34 cellular contexts compared by ENCODE assay signal in the genomic region with DNA sequence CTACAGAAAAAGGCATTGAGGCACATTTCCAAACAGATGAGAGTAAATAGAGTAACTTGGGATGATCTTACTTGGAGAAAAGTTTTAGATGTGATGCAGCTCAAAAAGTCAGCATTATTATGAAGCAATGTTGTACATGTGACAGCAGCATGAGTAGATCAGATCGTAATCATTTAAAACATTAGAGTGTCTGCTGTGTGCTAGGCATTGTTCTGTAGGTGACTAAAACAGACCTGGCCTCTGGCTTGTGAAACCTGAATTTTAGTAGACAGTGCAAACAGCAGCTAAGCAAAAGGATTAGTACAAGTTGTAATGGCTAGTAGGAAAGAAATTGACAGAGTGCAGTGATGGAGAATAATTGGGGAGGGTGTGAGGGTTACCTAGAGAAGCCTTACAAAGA. TPM values are rescaled to one million over a fixed set of nuclear protein-coding genes. Genes with fewer than 3 reads are reported as not detected.
DNase-seq lines count a peak whose midpoint lies in the region; ATAC-seq, FAIRE-seq and TF ChIP-seq lines count a peak whose summit lies in the region.
"Had no signal": no experiment of that assay in that cellular context is flagged by ENCODE, and none has a peak within 500 bp of the region (broad histone marks: within the 10 kb centered on the region; RNA-seq: fewer than 3 reads in every experiment).

No MANE protein-coding gene starts in this region.

- peak overlapping the region; percentile 11 for H3K27ac Mint-ChIP-seq in stimulated activated memory B cell treated with anti-CD40 and anti-IgM and Interleukin-4, amounts not matched to agents 10 μg/mL and 1 μg/mL and 100 μg/mL, for 72 hours
- H3K27ac Mint-ChIP-seq: activated CD8-positive, alpha-beta T cell treated with anti-CD3 and anti-CD28 coated beads, Interleukin-2, amount 10 ng/mL, durations not matched to agents 7 days and 5 days; stimulated activated naive CD8-positive, alpha-beta T cell treated with anti-CD3 and anti-CD28 coated beads, Interleukin-15, Interleukin-2, amounts not matched to agents 100 ng/mL and 50 ng/mL, for 24 hours; T-helper 2 cell treated with Interferon-gamma antibody and Interleukin-4, amounts not matched to agents 5 μg/mL and 100 μg/mL, for 36 hours had no signal

- DNase-seq in GM18507 (ENCODE audit: extremely low spot score, insufficient read length, low read depth) (no peak), RWPE2 (ENCODE audit: low spot score) (no peak), caudate nucleus (lab: John Stamatoyannopoulos, UW) (no peak), psoas muscle (no peak)
- DNase-seq: ACHN; activated CD4-positive, alpha-beta T cell treated with anti-CD3 and anti-CD28 coated beads for 4 hours; activated CD8-positive, alpha-beta T cell treated with anti-CD3 and anti-CD28 coated beads, Interleukin-2, amount 10 ng/mL, durations not matched to agents 7 days and 5 days; activated naive CD4-positive, alpha-beta T cell treated with anti-CD3 and anti-CD28 coated beads, Interleukin-2, amount 50 U/mL, for 16 hours; amniotic stem cell; BE2C; colonic mucosa; COR-L47; DMS53; effector memory CD4-positive, alpha-beta T cell; foreskin fibroblast; GOT3; heart left ventricle; islet precursor cell; left ventricle myocardium inferior; NCI-H1417 treated with DMSO at 0.1 percent for 48 hours; NCI-H2081 treated with DMSO at 0.1 percent for 48 hours; NCI-H226; NCI-H526 treated with DMSO at 0.1 percent for 48 hours; Right ventricle myocardium superior; uterus had no signal

- peaks cover 3% of the 10 kb centered on the region for H3K9me3 Mint-ChIP-seq in stimulated activated memory B cell treated with anti-CD40 and anti-IgM and Interleukin-4, amounts not matched to agents 10 μg/mL and 1 μg/mL and 100 μg/mL, for 72 hours
- H3K9me3 Mint-ChIP-seq: stimulated activated naive CD8-positive, alpha-beta T cell treated with anti-CD3 and anti-CD28 coated beads, Interleukin-15, Interleukin-2, amounts not matched to agents 100 ng/mL and 50 ng/mL, for 24 hours; T-helper 2 cell treated with Interferon-gamma antibody and Interleukin-4, amounts not matched to agents 5 μg/mL and 100 μg/mL, for 36 hours had no signal

- ATAC-seq in RWPE2 (ENCODE audit: low read depth) (peak; percentile 68), GM18909 (IDR thresholded peaks at IDR 0.05; ENCODE audit: poor library complexity, unreplicated experiment) (no peak), psoas muscle (no peak)
- ATAC-seq in stimulated activated memory B cell treated with anti-CD40 and anti-IgM and Interleukin-4, amounts not matched to agents 10 μg/mL and 1 μg/mL and 100 μg/mL, for 72 hours: no peak
- ATAC-seq: activated CD8-positive, alpha-beta T cell treated with anti-CD3 and anti-CD28 coated beads, Interleukin-2, amount 10 ng/mL, durations not matched to agents 7 days and 5 days; heart left ventricle had no signal

- H3K4me3 ChIP-seq in RWPE2 (ENCODE audit: severe bottlenecking) (no peak overlapping the region), psoas muscle (no peak overlapping the region)
- H3K4me3 ChIP-seq: colonic mucosa, esophagus muscularis mucosa, heart left ventricle, left ventricle myocardium inferior, skin epidermis, uterus had no signal

- H3K4me3 Mint-ChIP-seq in stimulated activated memory B cell treated with anti-CD40 and anti-IgM and Interleukin-4, amounts not matched to agents 10 μg/mL and 1 μg/mL and 100 μg/mL, for 72 hours: no peak overlapping the region
- H3K4me3 Mint-ChIP-seq: activated CD8-positive, alpha-beta T cell treated with anti-CD3 and anti-CD28 coated beads, Interleukin-2, amount 10 ng/mL, durations not matched to agents 7 days and 5 days; stimulated activated naive CD8-positive, alpha-beta T cell treated with anti-CD3 and anti-CD28 coated beads, Interleukin-15, Interleukin-2, amounts not matched to agents 100 ng/mL and 50 ng/mL, for 24 hours; T-helper 2 cell treated with Interferon-gamma antibody and Interleukin-4, amounts not matched to agents 5 μg/mL and 100 μg/mL, for 36 hours had no signal

- peaks cover 34% of the 10 kb centered on the region for H3K36me3 Mint-ChIP-seq in stimulated activated memory B cell treated with anti-CD40 and anti-IgM and Interleukin-4, amounts not matched to agents 10 μg/mL and 1 μg/mL and 100 μg/mL, for 72 hours

- H3K4me1 ChIP-seq in RWPE2 (ENCODE audit: insufficient read depth, poor library complexity, severe bottlenecking) (peaks cover 5% of the 10 kb centered on the region), psoas muscle (peaks cover 35% of the 10 kb centered on the region)
- H3K4me1 ChIP-seq: BE2C, colonic mucosa, parathyroid adenoma, uterus had no signal

- H3K4me1 Mint-ChIP-seq in stimulated activated memory B cell treated with anti-CD40 and anti-IgM and Interleukin-4, amounts not matched to agents 10 μg/mL and 1 μg/mL and 100 μg/mL, for 72 hours: peaks cover 65% of the 10 kb centered on the region

- 99 to 100% (median 100%) methylated on average over 1 of the region's 1 CpG for WGBS in psoas muscle, 3 donors

- peak; percentile 53 for FAIRE-seq in GM18507 (lab: Jason Lieb, UNC)

- H3K27me3 ChIP-seq in RWPE2 (ENCODE audit: insufficient read depth, poor library complexity, severe bottlenecking) (no peaks in the 10 kb centered on the region), psoas muscle (ENCODE audit: insufficient read depth in 3 of 3, low read length in 2 of 3) (no peaks in the 10 kb centered on the region)
- H3K27me3 ChIP-seq: BE2C, colonic mucosa, esophagus muscularis mucosa, heart left ventricle, uterus had no signal

- no peaks in the 10 kb centered on the region for H3K27me3 Mint-ChIP-seq in stimulated activated memory B cell treated with anti-CD40 and anti-IgM and Interleukin-4, amounts not matched to agents 10 μg/mL and 1 μg/mL and 100 μg/mL, for 72 hours
- H3K27me3 Mint-ChIP-seq: stimulated activated naive CD8-positive, alpha-beta T cell treated with anti-CD3 and anti-CD28 coated beads, Interleukin-15, Interleukin-2, amounts not matched to agents 100 ng/mL and 50 ng/mL, for 24 hours had no signal

- H3K36me3 ChIP-seq in RWPE2 (ENCODE audit: low read depth) (0 out of 2 replicates have a peak, but pooled peaks cover 6% of the 10 kb centered on the region), psoas muscle (ENCODE audit: insufficient read depth in 1 of 2, low read depth in 1 of 2) (no peaks in the 10 kb centered on the region)
- H3K36me3 ChIP-seq: BE2C, colonic mucosa, esophagus muscularis mucosa, heart left ventricle, left ventricle myocardium inferior, uterus had no signal

- intact Hi-C loops in psoas muscle (cut with DNase I): no loop called here

- TF ChIP-seq CTCF in RWPE2 (IDR thresholded peaks at IDR 0.05; ENCODE audit: poor library complexity, severe bottlenecking) (no peak), psoas muscle (IDR thresholded peaks at IDR 0.05) (no peak)

- H3K27ac ChIP-seq in RWPE2 (ENCODE audit: poor library complexity, severe bottlenecking) (no peak overlapping the region), cingulate gyrus (ENCODE audit: low read depth, low read length) (peak overlapping the region; percentile 84), caudate nucleus (ENCODE audit: low read depth, low read length) (no peak overlapping the region), psoas muscle (no peak overlapping the region)
- H3K27ac ChIP-seq: colonic mucosa, esophagus muscularis mucosa, heart left ventricle, KMS-11, left ventricle myocardium inferior, parathyroid adenoma, skin epidermis, uterus had no signal

- H3K9me3 ChIP-seq in RWPE2 (ENCODE audit: severe bottlenecking): no peaks in the 10 kb centered on the region
- H3K9me3 ChIP-seq in psoas muscle: no peaks in the 10 kb centered on the region
- H3K9me3 ChIP-seq: BE2C, colonic mucosa, esophagus muscularis mucosa, heart left ventricle, left ventricle myocardium inferior, uterus had no signal

RNA-seq across cellular contexts. Expression of a gene that starts 15.1 kb away (rescaled TPM):
- 100 to 1,000 TPM in 1 of 4 donors, 10 to 100 TPM in 3; 54.1 to 112 (median 90.1) TPM for total RNA-seq in psoas muscle
- 10 to 100 TPM; 66.3 to 86.5 (median 66.6) TPM for polyA plus RNA-seq in psoas muscle
